In genomic region chr3:7518471-7518870, GRCh38 we compare ENCODE assay signal across 22 cellular contexts.
A peak's percentile ranks its signal among the peaks of the same experiment; 100 is the strongest.
DNase-seq lines count a peak whose midpoint lies in the region; ATAC-seq, FAIRE-seq and TF ChIP-seq lines count a peak whose summit lies in the region.
"Had no signal": no experiment of that assay in that cellular context is flagged by ENCODE, and none has a peak within 500 bp of the region (broad histone marks: within the 10 kb centered on the region; RNA-seq: fewer than 3 reads in every experiment).

No MANE protein-coding gene starts in this region.

- H3K27me3 ChIP-seq in BE2C, result no peaks in the 10 kb centered on the region

- no peaks in the 10 kb centered on the region for H3K9me3 ChIP-seq in BE2C

- TF ChIP-seq CTCF in BE2C (IDR thresholded peaks at IDR 0.05; ENCODE audit: low read depth, low read length), result no peak
- no peak for TF ChIP-seq CTCF in GM10266 (IDR thresholded peaks at IDR 0.05; ENCODE audit: control insufficient read depth, insufficient read depth, low read depth, missing control alignments)

- no peak for TF ChIP-seq POLR2A in GM12892 (IDR thresholded peaks at IDR 0.05; ENCODE audit: low read depth, low read length)

- no peaks in the 10 kb centered on the region for H3K36me3 ChIP-seq in BE2C

- H3K4me1 ChIP-seq in BE2C, result no peaks in the 10 kb centered on the region
- H3K4me1 ChIP-seq: parathyroid adenoma had no signal

- DNase-seq in BE2C (peak; percentile 6), NCI-H146 (lab: John Stamatoyannopoulos, UW) (peak; percentile 40), astrocyte of the hippocampus (ENCODE audit: low read depth, low spot score) (peak; percentile 48), GM10266 (ENCODE audit: extremely low spot score) (no peak), GM12892 (ENCODE audit: insufficient read length) (no peak)
- DNase-seq in activated naive CD4-positive, alpha-beta T cell (lab: John Stamatoyannopoulos, UW), result no peak
- DNase-seq: activated CD8-positive, alpha-beta T cell treated with anti-CD3 and anti-CD28 coated beads, Interleukin-2, amount 10 ng/mL, durations not matched to agents 7 days and 5 days; amniotic stem cell; Calu3; erythroblast; hippocampal formation; IMR-90; left cardiac atrium; MV-4-11; NCI-H526; SW 1271 had no signal

- FAIRE-seq in islet of Langerhans (lab: Jason Lieb, UNC) (peak; percentile 88), GM12892 (lab: Jason Lieb, UNC) (no peak)
- FAIRE-seq: RCC 7860 had no signal

- ATAC-seq in HG03378 (IDR thresholded peaks at IDR 0.05; ENCODE audit: unreplicated experiment), result no peak
- ATAC-seq: activated CD8-positive, alpha-beta T cell treated with anti-CD3 and anti-CD28 coated beads, Interleukin-2, amount 10 ng/mL, durations not matched to agents 7 days and 5 days; activated T-helper 17 cell treated with anti-CD3 and anti-CD28 coated beads, Interleukin-2, amount 50 U/mL, for 72 hours had no signal

- no peak overlapping the region for H3K4me3 ChIP-seq in BE2C (ENCODE audit: low read depth, low read length)
- H3K4me3 ChIP-seq: coronary artery had no signal

Comparison
In these comparisons a context has a peak if more than half of its experiments do, and no peak if none do; other contexts are left out.
1. DNase-seq: peak in BE2C (single experiment), NCI-H146 (single experiment) and astrocyte of the hippocampus (single experiment); none in GM10266 (single experiment), GM12892 (single experiment) and activated naive CD4-positive, alpha-beta T cell (0 of 4).